1 cellular context compared by ENCODE assay signal in genomic region chr13:96836733-96837132, GRCh38.
TF ChIP-seq lines count a peak whose summit lies in the region.

No MANE protein-coding gene starts in this region.

TF ChIP-seq in HEK293, 187 proteins besides CTCF, POLR2A, EP300 and RAD21:
- TF ChIP-seq ZNF280D (tag by site-specific recombination; IDR thresholded peaks at IDR 0.05): peak; percentile 87; the same call in 1 of the 2 replicates
- no peak for TF ChIP-seq ZNF416 (tag by site-specific recombination; IDR thresholded peaks at IDR 0.05)
- peak; percentile 24 for TF ChIP-seq SETDB1 (IDR thresholded peaks at IDR 0.05; ENCODE audit: insufficient read length, low read length)
- no peak for TF ChIP-seq ZNF302 (tag by site-specific recombination; IDR thresholded peaks at IDR 0.05; ENCODE audit: low read depth)
TF ChIP-seq in HEK293: peak in this region for 2.
